ENCODE assay signal across 8 cellular contexts in the genomic region with DNA sequence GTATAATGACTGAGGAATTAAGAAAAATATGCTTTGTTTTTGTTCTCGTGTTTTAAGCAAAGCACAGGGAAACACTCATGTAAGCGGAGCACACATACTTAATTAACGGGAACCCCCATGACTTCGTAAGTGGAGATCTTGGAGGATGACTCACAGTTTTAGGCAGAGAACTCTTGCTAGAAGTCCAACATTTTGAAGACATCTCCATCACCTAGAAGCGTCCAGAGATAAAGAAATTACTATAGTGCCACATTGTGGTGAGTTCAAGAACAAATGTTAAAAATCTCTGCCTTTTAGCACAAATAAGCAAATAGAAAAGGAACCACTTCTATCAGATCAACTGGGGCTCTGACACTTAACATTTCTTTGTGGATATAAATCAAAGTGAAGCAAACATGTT.
DNase-seq lines count a peak whose midpoint lies in the region; ATAC-seq, FAIRE-seq and TF ChIP-seq lines count a peak whose summit lies in the region.

No MANE protein-coding gene starts in this region.

- FAIRE-seq in endometrium (lab: Jason Lieb, UNC) = peak; percentile 91

- no peak for ATAC-seq in HG03045 (IDR thresholded peaks at IDR 0.05; ENCODE audit: unreplicated experiment)

- TF ChIP-seq CTCF in LNCAP (IDR thresholded peaks at IDR 0.05) = peak; percentile 43

- DNase-seq in SIG-M5 treated with dmso at 0.1 percent for 504 hours (lab: John Stamatoyannopoulos, UW; ENCODE audit: unreplicated experiment) = peak; percentile 42
- no peak for DNase-seq in SIG-M5 (lab: John Stamatoyannopoulos, UW)
- DNase-seq in superior temporal gyrus (ENCODE audit: extremely low spot score) = peak; percentile 67
- no peak for DNase-seq in GDM1 (lab: John Stamatoyannopoulos, UW)
- no peak for DNase-seq in activated CD4-positive, alpha-beta T cell treated with anti-CD3 and anti-CD28 coated beads, Interleukin-2, amount 50 U/mL, for 48 hours

Comparison
In these comparisons a context has a peak if more than half of its experiments do, and no peak if none do; other contexts are left out.
1. DNase-seq: peak in SIG-M5 treated with dmso at 0.1 percent for 504 hours (single experiment) and superior temporal gyrus (single experiment); none in SIG-M5 (single experiment), GDM1 (single experiment) and activated CD4-positive, alpha-beta T cell treated with anti-CD3 and anti-CD28 coated beads, Interleukin-2, amount 50 U/mL, for 48 hours (0 of 2).